In the genomic region with DNA sequence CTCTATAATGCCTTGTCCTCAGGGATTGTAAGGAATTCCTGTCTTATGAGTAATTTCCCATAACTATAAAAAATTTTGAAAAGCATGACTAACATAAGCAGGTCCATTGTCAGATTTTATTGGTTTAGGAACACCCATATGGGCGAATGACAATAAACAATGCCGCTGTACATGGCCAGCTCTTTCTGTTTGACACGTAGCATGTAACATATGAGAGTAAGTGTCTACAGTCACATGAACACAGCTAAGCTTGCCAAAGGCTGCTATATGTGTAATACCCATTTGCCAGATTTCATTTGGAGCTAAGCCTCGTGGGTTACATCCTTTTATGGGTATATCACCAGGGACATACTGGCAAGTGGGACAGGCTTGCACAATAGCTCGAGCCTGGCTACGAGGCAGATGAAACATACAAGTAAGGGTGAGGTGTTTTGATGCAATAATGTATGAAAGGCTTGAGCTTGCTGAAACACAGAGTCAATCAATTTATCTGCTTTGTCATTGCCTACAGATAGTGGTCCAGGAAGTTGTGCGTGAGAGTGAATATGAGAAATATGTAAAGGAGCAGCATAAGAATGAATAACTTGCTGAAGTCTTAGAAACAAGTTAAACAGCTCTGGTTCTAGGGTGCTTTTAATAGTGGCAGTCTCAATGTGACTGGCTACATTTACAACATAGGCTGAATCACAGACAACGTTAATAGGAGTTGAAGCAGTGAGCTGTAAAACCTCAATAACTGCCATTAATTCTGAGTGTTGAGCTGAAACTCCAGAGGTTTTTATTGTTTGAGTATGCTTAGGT, we compare ENCODE assay signal across 1 cellular context.
TF ChIP-seq lines count a peak whose summit lies in the region.

No MANE protein-coding gene starts in this region.

TF ChIP-seq in H1, 55 proteins besides CTCF, POLR2A, EP300 and RAD21 (continued from another document):
- no peak for TF ChIP-seq ASH2L (IDR thresholded peaks at IDR 0.05; ENCODE audit: low read length)
- no peak for TF ChIP-seq POU5F1 (IDR thresholded peaks at IDR 0.05; ENCODE audit: low read depth, low read length)
- TF ChIP-seq CTBP2 (IDR thresholded peaks at IDR 0.05; ENCODE audit: borderline replicate concordance, insufficient read depth, insufficient read length, low read length): no peak
- TF ChIP-seq, protein P1, sequence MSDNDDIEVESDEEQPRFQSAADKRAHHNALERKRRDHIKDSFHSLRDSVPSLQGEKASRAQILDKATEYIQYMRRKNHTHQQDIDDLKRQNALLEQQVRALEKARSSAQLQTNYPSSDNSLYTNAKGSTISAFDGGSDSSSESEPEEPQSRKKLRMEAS (IDR thresholded peaks at IDR 0.05): no peak
- TF ChIP-seq BRCA1 (IDR thresholded peaks at IDR 0.05; ENCODE audit: low read depth, low read length): no peak
- no peak for TF ChIP-seq ZNF274 (IDR thresholded peaks at IDR 0.05; ENCODE audit: borderline replicate concordance, extremely low read depth, low read length)
- TF ChIP-seq RBBP5 (IDR thresholded peaks at IDR 0.05; ENCODE audit: borderline replicate concordance, low read depth, low read length): no peak
- no peak for TF ChIP-seq KDM4A (IDR thresholded peaks at IDR 0.05; ENCODE audit: low read depth, low read length, severe bottlenecking)
- TF ChIP-seq TAF1 (IDR thresholded peaks at IDR 0.05; ENCODE audit: low read depth, low read length): no peak
- TF ChIP-seq EGR1 (IDR thresholded peaks at IDR 0.05; ENCODE audit: borderline replicate concordance, low read depth, low read length): no peak
- TF ChIP-seq CEBPB (IDR thresholded peaks at IDR 0.05; ENCODE audit: low read depth, low read length): no peak
- no peak for TF ChIP-seq PHF8 (conservative IDR thresholded peaks at IDR 0.05; ENCODE audit: low read depth, low read length)
